ENCODE assay signal across 9 cellular contexts in genomic region chr12:26940820-26941219, GRCh38. TPM values are rescaled to one million over a fixed set of nuclear protein-coding genes. Genes with fewer than 3 reads are reported as not detected.
A peak's percentile ranks its signal among the peaks of the same experiment; 100 is the strongest.
DNase-seq lines count a peak whose midpoint lies in the region; ATAC-seq and TF ChIP-seq lines count a peak whose summit lies in the region.
"Had no signal": no experiment of that assay in that cellular context is flagged by ENCODE, and none has a peak within 500 bp of the region (broad histone marks: within the 10 kb centered on the region; RNA-seq: fewer than 3 reads in every experiment).

No MANE protein-coding gene starts in this region.

- peaks cover 94% of the 10 kb centered on the region for H3K79me2 ChIP-seq in ACC112 (ENCODE audit: control insufficient read depth, insufficient read depth, low read length, unreplicated experiment)

- no peak overlapping the region for H2AFZ ChIP-seq in ACC112 (ENCODE audit: low read length, unreplicated experiment)

- H3K36me3 Mint-ChIP-seq in HFFc6 (ENCODE audit: low read depth) = peaks cover 24% of the 10 kb centered on the region

- H3K9me3 Mint-ChIP-seq in HFFc6 = no peaks in the 10 kb centered on the region

- TF ChIP-seq CTCF in HFFc6 (IDR thresholded peaks at IDR 0.05) = no peak
- no peak for TF ChIP-seq CTCF in fibroblast of the aortic adventitia (IDR thresholded peaks at IDR 0.05; ENCODE audit: insufficient read depth, low read length)

- H3K4me1 ChIP-seq in ACC112 (ENCODE audit: control insufficient read depth, insufficient read depth, low read length, unreplicated experiment) = peaks cover 39% of the 10 kb centered on the region

- H3K27ac ChIP-seq in ACC112 (ENCODE audit: low read depth, low read length) = peak overlapping the region; percentile 48

- no peaks in the 10 kb centered on the region for H3K27me3 ChIP-seq in ACC112 (ENCODE audit: insufficient read depth, low read length)

- ATAC-seq in HG03097 (IDR thresholded peaks at IDR 0.05; ENCODE audit: low FRiP score, unreplicated experiment) (no peak), HG02588 (IDR thresholded peaks at IDR 0.05; ENCODE audit: unreplicated experiment) (no peak)

- peak overlapping the region; percentile 96 for H3K4me3 Mint-ChIP-seq in HFFc6

- peak overlapping the region; percentile 86 for H3K4me3 ChIP-seq in ACC112 (ENCODE audit: low read depth, low read length)
- H3K4me3 ChIP-seq in fibroblast of the aortic adventitia (ENCODE audit: low read depth, low read length) = peak overlapping the region; percentile 11

- peaks cover 73% of the 10 kb centered on the region for H3K4me1 Mint-ChIP-seq in HFFc6 (ENCODE audit: low read depth)

- peak overlapping the region; percentile 33; the same call in 1 of the 2 replicates for H3K27ac Mint-ChIP-seq in HFFc6

- H3K27me3 Mint-ChIP-seq in HFFc6 (ENCODE audit: insufficient read depth) = peaks cover 3% of the 10 kb centered on the region

- DNase-seq in HFFc6 (no peak), fibroblast of the aortic adventitia (ENCODE audit: low read depth) (peak; percentile 42), NCI-H1436 (lab: John Stamatoyannopoulos, UW) (no peak), NCI-H146 treated with DMSO at 0.1 percent for 48 hours (lab: John Stamatoyannopoulos, UW; ENCODE audit: unreplicated experiment) (no peak)
- peak; percentile 12 for DNase-seq in activated gamma-delta T cell treated with anti-CD3 and anti-CD28 coated beads, Interleukin-2, amount 50 U/mL, for 16 hours (ENCODE audit: low read depth)
- DNase-seq: cortex of kidney had no signal

- peaks cover 7% of the 10 kb centered on the region for H3K36me3 ChIP-seq in ACC112 (ENCODE audit: insufficient read depth, low read length)

RNA-seq across cellular contexts. Expression of gene FGFR1OP2, which starts 2.5 kb away (rescaled TPM):
- total RNA-seq in HFFc6 (2021; fragmentation: NEBNext Ultra II Directional; extraction: Animal tissue kit (Norgen Biotek cat#: 25700)) = 10 to 100 TPM; 37.0 to 44.2 (median 39.5) TPM
- 37.0 and 52.5 TPM in 2 replicates for total RNA-seq in fibroblast of the aortic adventitia (ENCODE audit: low replicate concordance)

RNA-seq across cellular contexts. Expression of gene INTS13, which starts 3.0 kb away (rescaled TPM):
- total RNA-seq in HFFc6 (2021; fragmentation: NEBNext Ultra II Directional; extraction: Animal tissue kit (Norgen Biotek cat#: 25700)) = 10 to 100 TPM; 26.8 to 35.9 (median 28.1) TPM
- total RNA-seq in fibroblast of the aortic adventitia (ENCODE audit: low replicate concordance) = 12.4 and 52.2 TPM in 2 replicates

Comparison
In these comparisons a context has a peak if more than half of its experiments do, and no peak if none do; other contexts are left out.
1. DNase-seq: peak in activated gamma-delta T cell treated with anti-CD3 and anti-CD28 coated beads, Interleukin-2, amount 50 U/mL, for 16 hours (single experiment) and fibroblast of the aortic adventitia (single experiment); none in HFFc6 (single experiment), NCI-H1436 (single experiment) and NCI-H146 treated with DMSO at 0.1 percent for 48 hours (single experiment).